34 cellular contexts compared by ENCODE assay signal in genomic region chr6:22281691-22282090, GRCh38. TPM values are rescaled to one million over a fixed set of nuclear protein-coding genes. Genes with fewer than 3 reads are reported as not detected.
"Had no signal": no experiment of that assay in that cellular context is flagged by ENCODE, and none has a peak within 500 bp of the region (broad histone marks: within the 10 kb centered on the region; RNA-seq: fewer than 3 reads in every experiment).

No MANE protein-coding gene starts in this region.

- H3K27me3 ChIP-seq: ovary, right atrium auricular region, spleen, suprapubic skin, testis, tibial artery, transverse colon, upper lobe of right lung, uterus had no signal

- H2AFZ ChIP-seq: parathyroid adenoma had no signal

- H3K27ac Mint-ChIP-seq: naive B cell; naive thymus-derived CD8-positive, alpha-beta T cell; natural killer cell treated with Interleukin-12 subunit alpha and Interleukin-12 subunit beta and Interleukin-15 and Interleukin-18, amount 100 ng/mL, for 72 hours; progenitor cell of endocrine pancreas; stimulated activated memory B cell treated with anti-CD40 and anti-IgM and Interleukin-4, amounts not matched to agents 10 μg/mL and 1 μg/mL and 100 μg/mL, for 72 hours; stimulated activated naive CD8-positive, alpha-beta T cell treated with anti-CD3 and anti-CD28 coated beads, Interleukin-15, amount 100 ng/mL, for 72 hours; type B pancreatic cell had no signal

- H3K36me3 Mint-ChIP-seq: naive B cell; stimulated activated memory B cell treated with anti-CD40 and anti-IgM and Interleukin-4, amounts not matched to agents 10 μg/mL and 1 μg/mL and 100 μg/mL, for 72 hours; type B pancreatic cell had no signal

- H3K4me1 ChIP-seq: parathyroid adenoma, psoas muscle, right atrium auricular region, spleen, suprapubic skin, testis, tibial artery, transverse colon, upper lobe of right lung, uterus had no signal

- H3K9me3 Mint-ChIP-seq: stimulated activated naive CD8-positive, alpha-beta T cell treated with anti-CD3 and anti-CD28 coated beads, Interleukin-15, amount 100 ng/mL, for 72 hours had no signal

- H3K4me1 Mint-ChIP-seq: naive B cell; naive thymus-derived CD8-positive, alpha-beta T cell; stimulated activated memory B cell treated with anti-CD40 and anti-IgM and Interleukin-4, amounts not matched to agents 10 μg/mL and 1 μg/mL and 100 μg/mL, for 72 hours; stimulated activated naive CD8-positive, alpha-beta T cell treated with anti-CD3 and anti-CD28 coated beads, Interleukin-15, amount 100 ng/mL, for 72 hours had no signal

- H3K27ac ChIP-seq: ovary, parathyroid adenoma, psoas muscle, right atrium auricular region, skin epidermis, spleen, suprapubic skin, testis, tibial artery, transverse colon, upper lobe of right lung, uterus had no signal

- H3K9ac ChIP-seq: parathyroid adenoma had no signal

- H3K9me3 ChIP-seq: ovary, psoas muscle, right atrium auricular region, suprapubic skin, testis, tibial artery, transverse colon, upper lobe of right lung, uterus had no signal

- H3K4me3 Mint-ChIP-seq: naive B cell; naive thymus-derived CD8-positive, alpha-beta T cell; natural killer cell treated with Interleukin-12 subunit alpha and Interleukin-12 subunit beta and Interleukin-15 and Interleukin-18, amount 100 ng/mL, for 72 hours; stimulated activated memory B cell treated with anti-CD40 and anti-IgM and Interleukin-4, amounts not matched to agents 10 μg/mL and 1 μg/mL and 100 μg/mL, for 72 hours; stimulated activated naive CD8-positive, alpha-beta T cell treated with anti-CD3 and anti-CD28 coated beads, Interleukin-15, amount 100 ng/mL, for 72 hours; type B pancreatic cell had no signal

- H3K4me2 ChIP-seq: smooth muscle cell had no signal

- H3K27me3 Mint-ChIP-seq: natural killer cell treated with Interleukin-12 subunit alpha and Interleukin-12 subunit beta and Interleukin-15 and Interleukin-18, amount 100 ng/mL, for 72 hours; progenitor cell of endocrine pancreas; stimulated activated memory B cell treated with anti-CD40 and anti-IgM and Interleukin-4, amounts not matched to agents 10 μg/mL and 1 μg/mL and 100 μg/mL, for 72 hours; stimulated activated naive CD8-positive, alpha-beta T cell treated with anti-CD3 and anti-CD28 coated beads, Interleukin-15, amount 100 ng/mL, for 72 hours; type B pancreatic cell had no signal

- H3K36me3 ChIP-seq: ovary, right atrium auricular region, spleen, suprapubic skin, tibial artery, transverse colon, upper lobe of right lung, uterus had no signal

- DNase-seq: naive B cell; naive thymus-derived CD8-positive, alpha-beta T cell; ovary; posterior cingulate gyrus; psoas muscle; retina; spleen; stimulated activated CD4-positive, alpha-beta T cell treated with anti-CD3 and anti-CD28 coated beads, Interleukin-12 subunit alpha, Interleukin-12 subunit beta, amount 100 ng/mL, for 4 hours; stimulated activated CD4-positive, alpha-beta T cell treated with anti-CD3 and anti-CD28 coated beads, Interleukin-1b, Interleukin-23, amount 100 ng/mL, for 48 hours; stimulated activated CD4-positive, alpha-beta T cell treated with anti-CD3 and anti-CD28 coated beads, Interleukin-4, amount 100 ng/mL, for 1 hour; stimulated activated CD4-positive, alpha-beta T cell treated with anti-CD3 and anti-CD28 coated beads, Interleukin-4, amount 100 ng/mL, for 4 hours; stimulated activated CD8-positive, alpha-beta memory T cell treated with anti-CD3 and anti-CD28 coated beads, Interleukin-4, amount 100 ng/mL, for 48 hours; stimulated activated naive CD4-positive, alpha-beta T cell; stimulated activated naive CD8-positive, alpha-beta T cell treated with anti-CD3 and anti-CD28 coated beads, Interleukin-15, amount 100 ng/mL, for 72 hours; stimulated activated naive CD8-positive, alpha-beta T cell treated with anti-CD3 and anti-CD28 coated beads, Interleukin-15, Interleukin-2, amounts not matched to agents 100 U/mL and 50 U/mL, for 24 hours; substantia nigra; testis; tibial artery; transverse colon; upper lobe of right lung; uterus had no signal

- H3K79me2 ChIP-seq: parathyroid adenoma had no signal

- H3K4me3 ChIP-seq: ovary, psoas muscle, right atrium auricular region, skin epidermis, smooth muscle cell, spleen, suprapubic skin, testis, tibial artery, transverse colon, upper lobe of right lung, uterus had no signal

RNA-seq across cellular contexts. Expression of gene PRL, which starts 15.1 kb away (rescaled TPM):
- total RNA-seq: myocyte; natural killer cell treated with Interleukin-12 subunit alpha and Interleukin-12 subunit beta and Interleukin-15 and Interleukin-18, amount 100 ng/mL, for 72 hours; omental fat pad; progenitor cell of endocrine pancreas; psoas muscle; right atrium auricular region; smooth muscle cell; suprapubic skin; transverse colon; upper lobe of right lung; urinary bladder; uterus had no signal
- polyA plus RNA-seq: neural cell, urinary bladder had no signal
